10 cellular contexts compared by ENCODE assay signal in the genomic region with DNA sequence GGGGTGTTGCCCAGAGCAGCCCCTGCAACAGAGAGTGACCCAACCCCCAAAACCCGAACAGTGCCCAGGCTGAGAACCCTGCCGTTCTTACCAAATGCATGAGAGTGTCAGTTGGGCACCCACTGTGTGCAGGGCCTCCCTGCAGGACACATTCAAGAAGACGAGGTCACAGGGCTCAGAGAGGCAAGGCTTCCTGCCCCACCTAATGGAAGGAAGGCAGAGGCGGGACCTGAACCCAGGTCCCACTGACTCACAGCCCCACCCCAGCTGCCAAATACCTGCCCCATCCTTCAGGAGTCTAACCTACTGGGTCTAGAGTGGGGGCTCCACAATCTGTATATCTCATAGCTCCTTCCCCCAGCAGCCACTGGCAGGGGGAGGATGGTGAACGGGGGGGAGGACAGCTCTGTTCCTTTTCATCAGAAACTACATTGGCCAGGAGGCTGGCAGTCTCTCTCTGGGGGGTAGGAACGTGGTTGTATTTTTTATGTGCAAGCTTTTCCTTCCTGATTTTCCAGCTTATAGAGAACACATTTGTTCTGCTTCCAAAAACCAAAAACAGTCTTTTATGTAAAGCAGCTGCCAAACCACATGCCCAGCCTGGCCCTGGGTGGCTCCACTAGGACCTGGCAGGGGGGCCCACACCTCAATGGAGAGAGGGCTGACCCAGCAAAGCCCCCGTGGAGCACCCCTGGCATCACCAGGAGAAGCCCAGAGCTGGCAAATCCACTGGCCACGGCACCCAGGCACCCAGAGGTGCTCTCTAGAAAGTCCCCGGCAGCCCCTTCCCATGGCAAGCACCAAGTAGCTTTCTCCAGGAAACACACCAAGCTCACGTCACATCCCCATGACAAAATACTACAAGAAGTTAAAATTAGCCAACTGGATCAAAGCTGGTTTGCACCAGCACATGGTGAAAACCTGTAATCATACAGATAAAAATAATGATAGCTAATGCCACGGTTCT. TPM values are rescaled to one million over a fixed set of nuclear protein-coding genes. Genes with fewer than 3 reads are reported as not detected.
DNase-seq lines count a peak whose midpoint lies in the region; ATAC-seq and TF ChIP-seq lines count a peak whose summit lies in the region.
"Had no signal": no experiment of that assay in that cellular context is flagged by ENCODE, and none has a peak within 500 bp of the region (broad histone marks: within the 10 kb centered on the region; RNA-seq: fewer than 3 reads in every experiment).

No MANE protein-coding gene starts in this region.

- H3K27ac ChIP-seq in left lung (peak overlapping the region; percentile 46 to 60), thyroid gland (peak overlapping the region; percentile 76 to 80 (median 78))
- H3K27ac ChIP-seq in CD4-positive, alpha-beta memory T cell (ENCODE audit: low read depth, low read length): no peak overlapping the region
- H3K27ac ChIP-seq: KMS-11 had no signal

- intact Hi-C loops in left lung (cut with DNase I) (no loop called here), thyroid gland (cut with DNase I) (no loop called here)
- intact Hi-C loops in CD4-positive, alpha-beta memory T cell (cut with micrococcal nuclease): no loop called here

- TF ChIP-seq CTCF in left lung (IDR thresholded peaks at IDR 0.05) (no peak), thyroid gland (IDR thresholded peaks at IDR 0.05) (no peak)

- peak overlapping the region in 3 of 7 donors; percentile 29 to 72 (median 46) for H3K27ac Mint-ChIP-seq in CD4-positive, alpha-beta memory T cell
- H3K27ac Mint-ChIP-seq: activated CD4-positive, alpha-beta memory T cell treated with anti-CD3 and anti-CD28 coated beads, Interleukin-2, amount 10 ng/mL, durations not matched to agents 7 days and 5 days had no signal

- H3K4me1 Mint-ChIP-seq in CD4-positive, alpha-beta memory T cell: peaks cover 28 to 89% (median 67%) of the 10 kb centered on the region in 4 donors

- H3K36me3 ChIP-seq in left lung: no peaks in the 10 kb centered on the region
- H3K36me3 ChIP-seq in thyroid gland: no peaks in the 10 kb centered on the region
- H3K36me3 ChIP-seq in CD4-positive, alpha-beta memory T cell (ENCODE audit: insufficient read depth, low read length): no peaks in the 10 kb centered on the region

- DNase-seq in NCI-H1417 (lab: John Stamatoyannopoulos, UW) (peak in 2 of 3 experiments; percentile 48 to 65), NCI-H1417 treated with DMSO at 0.1 percent for 48 hours (lab: John Stamatoyannopoulos, UW) (no peak), astrocyte of the hippocampus (ENCODE audit: low read depth, low spot score) (peak; percentile 68), left lung (peak; percentile 33 to 76), thyroid gland (peak; percentile 26 to 36), NCI-H1105 treated with DMSO at 0.1 percent for 48 hours (lab: John Stamatoyannopoulos, UW) (no peak)
- DNase-seq in CD4-positive, alpha-beta memory T cell: no peak
- DNase-seq: activated CD4-positive, alpha-beta memory T cell treated with anti-CD3 and anti-CD28 coated beads, Interleukin-2, amount 10 ng/mL, durations not matched to agents 7 days and 5 days had no signal

- no peaks in the 10 kb centered on the region for H3K27me3 Mint-ChIP-seq in CD4-positive, alpha-beta memory T cell
- H3K27me3 Mint-ChIP-seq: activated CD4-positive, alpha-beta memory T cell treated with anti-CD3 and anti-CD28 coated beads, Interleukin-2, amount 10 ng/mL, durations not matched to agents 7 days and 5 days had no signal

- CTCF ChIA-PET in CD4-positive, alpha-beta memory T cell (lab: Charles Lee; ENCODE audit: partially characterized antibody): interaction anchor here (1.3 to 1.6 kb wide), 2 partner anchors 9 to 15 kb away, joined by 3 read pairs; no protein-coding TSS in a partner anchor

- POLR2A ChIA-PET in CD4-positive, alpha-beta memory T cell (lab: Charles Lee; ENCODE audit: partially characterized antibody): interaction anchor here (1.4 kb wide), 1 partner anchor 9 kb away, joined by 3 read pairs; no protein-coding TSS in a partner anchor

- H3K9me3 ChIP-seq in left lung: no peaks in the 10 kb centered on the region
- H3K9me3 ChIP-seq in thyroid gland: no peaks in the 10 kb centered on the region
- no peaks in the 10 kb centered on the region for H3K9me3 ChIP-seq in CD4-positive, alpha-beta memory T cell (ENCODE audit: control insufficient read depth in 1 of 2, low read length in 2 of 2)

- 43 to 46% methylated on average over 7 to 10 of the region's 11 CpGs for WGBS in thyroid gland, 2 donors

- peaks cover 0 to 2% (median 0%) of the 10 kb centered on the region in 8 donors for H3K9me3 Mint-ChIP-seq in CD4-positive, alpha-beta memory T cell
- H3K9me3 Mint-ChIP-seq: activated CD4-positive, alpha-beta memory T cell treated with anti-CD3 and anti-CD28 coated beads, Interleukin-2, amount 10 ng/mL, durations not matched to agents 7 days and 5 days had no signal

- peaks cover 49 to 89% of the 10 kb centered on the region in 2 donors for H3K4me1 ChIP-seq in left lung
- H3K4me1 ChIP-seq in thyroid gland: peaks cover 36 to 58% of the 10 kb centered on the region in 2 donors
- H3K4me1 ChIP-seq in CD4-positive, alpha-beta memory T cell (ENCODE audit: insufficient read depth, low read length): peaks cover 78% of the 10 kb centered on the region

- H3K4me3 ChIP-seq in left lung (no peak overlapping the region), thyroid gland (replicated peaks in 1 of 3) (no peak overlapping the region)
- H3K4me3 ChIP-seq in CD4-positive, alpha-beta memory T cell (ENCODE audit: low read length in 2 of 2): no peak overlapping the region

- H3K4me3 Mint-ChIP-seq in CD4-positive, alpha-beta memory T cell: no peak overlapping the region
- H3K4me3 Mint-ChIP-seq: activated CD4-positive, alpha-beta memory T cell treated with anti-CD3 and anti-CD28 coated beads, Interleukin-2, amount 10 ng/mL, durations not matched to agents 7 days and 5 days had no signal

- ATAC-seq in left lung (peak; percentile 11), HG03442 (IDR thresholded peaks at IDR 0.05; ENCODE audit: unreplicated experiment) (no peak)

- H3K36me3 Mint-ChIP-seq in CD4-positive, alpha-beta memory T cell: peaks cover 0 to 3% of the 10 kb centered on the region in 2 donors

- TF ChIP-seq POLR2A in thyroid gland (IDR thresholded peaks at IDR 0.05): no peak

- H3K27me3 ChIP-seq in left lung (no peaks in the 10 kb centered on the region), thyroid gland (no peaks in the 10 kb centered on the region)
- H3K27me3 ChIP-seq in CD4-positive, alpha-beta memory T cell (ENCODE audit: insufficient read depth, low read length): no peaks in the 10 kb centered on the region

RNA-seq across cellular contexts. Expression of a gene that starts 17.0 kb away (rescaled TPM):
- total RNA-seq in left lung: 100 to 1,000 TPM; 289 to 331 TPM
- 100 to 1,000 TPM in 2 of 4 donors, 10 to 100 TPM in 2; 45.3 to 178 (median 99.9) TPM for total RNA-seq in thyroid gland
- total RNA-seq in CD4-positive, alpha-beta memory T cell: 100 to 1,000 TPM in 1 of 2 experiments, 10 to 100 TPM in 1; 89.5 to 105 TPM
- polyA plus RNA-seq in CD4-positive, alpha-beta memory T cell: 10 to 100 TPM in 1 of 2 donors, under 1 TPM in 1; 0.37 to 19.5 TPM

Comparison
In these comparisons a context has a peak if more than half of its experiments do, and no peak if none do; other contexts are left out.
1. DNase-seq: peak in NCI-H1417 (2 of 3), astrocyte of the hippocampus (single experiment), left lung (2 of 2) and thyroid gland (2 of 2); none in NCI-H1417 treated with DMSO at 0.1 percent for 48 hours (single experiment), NCI-H1105 treated with DMSO at 0.1 percent for 48 hours (single experiment) and CD4-positive, alpha-beta memory T cell (0 of 5).